ENCODE assay signal across 21 cellular contexts in genomic region chr9:73095425-73095824, GRCh38.
"Had no signal": no experiment of that assay in that cellular context is flagged by ENCODE, and none has a peak within 500 bp of the region (broad histone marks: within the 10 kb centered on the region; RNA-seq: fewer than 3 reads in every experiment).

No MANE protein-coding gene starts in this region.

- H3K9me3 ChIP-seq: left ventricle myocardium inferior, pancreas, psoas muscle, right atrium auricular region, stomach, testis, thyroid gland, transverse colon, upper lobe of left lung, vagina had no signal

- H3K4me3 ChIP-seq: left ventricle myocardium inferior, lung, pancreas, psoas muscle, right atrium auricular region, right lobe of liver, smooth muscle cell, stomach, testis, thyroid gland, transverse colon, upper lobe of left lung, vagina had no signal

- ATAC-seq: naive thymus-derived CD8-positive, alpha-beta T cell; pancreas; psoas muscle; right lobe of liver; stimulated activated naive B cell treated with anti-CD40 and anti-IgM and Interleukin-4, amounts not matched to agents 10 μg/mL and 1 μg/mL and 100 μg/mL, for 72 hours; stimulated activated naive CD8-positive, alpha-beta T cell treated with anti-CD3 and anti-CD28 coated beads, Interleukin-15, Interleukin-2, amounts not matched to agents 100 U/mL and 50 U/mL, for 24 hours had no signal

- H3K27me3 ChIP-seq: pancreas, right atrium auricular region, right lobe of liver, stomach, testis, thyroid gland, transverse colon, upper lobe of left lung, vagina had no signal

- H3K36me3 ChIP-seq: left ventricle myocardium inferior, pancreas, right atrium auricular region, right lobe of liver, stomach, thyroid gland, transverse colon, upper lobe of left lung, vagina had no signal

- DNase-seq: islet precursor cell; left ventricle myocardium inferior; naive thymus-derived CD8-positive, alpha-beta T cell; pancreas; psoas muscle; right lobe of liver; stimulated activated CD4-positive, alpha-beta T cell treated with anti-CD3 and anti-CD28 coated beads, Interleukin-1b, Interleukin-23, amount 100 ng/mL, for 48 hours; stimulated activated CD4-positive, alpha-beta T cell treated with anti-CD3 and anti-CD28 coated beads, Interleukin-2, amount 100 ng/mL, for 48 hours; stimulated activated CD4-positive, alpha-beta T cell treated with anti-CD3 and anti-CD28 coated beads, Interleukin-4, amount 100 ng/mL, for 4 hours; stimulated activated CD8-positive, alpha-beta memory T cell treated with anti-CD3 and anti-CD28 coated beads, Interleukin-4, amount 100 ng/mL, for 48 hours; stimulated activated naive B cell treated with anti-CD40 and anti-IgM and Interleukin-4, amounts not matched to agents 10 μg/mL and 1 μg/mL and 100 μg/mL, for 72 hours; stimulated activated naive CD8-positive, alpha-beta T cell treated with anti-CD3 and anti-CD28 coated beads, Interleukin-15, Interleukin-2, amounts not matched to agents 100 U/mL and 50 U/mL, for 24 hours; stomach; testis; thyroid gland; transverse colon; upper lobe of left lung had no signal

- H3K4me1 ChIP-seq: left ventricle myocardium inferior, pancreas, right atrium auricular region had no signal

- H3K4me2 ChIP-seq: smooth muscle cell had no signal

- H3K27ac ChIP-seq: left ventricle myocardium inferior, pancreas, psoas muscle, right atrium auricular region, right lobe of liver, stomach, thyroid gland, transverse colon, upper lobe of left lung, vagina had no signal
